Comparison of ENCODE assay signal across 1 cellular context in the genomic region with DNA sequence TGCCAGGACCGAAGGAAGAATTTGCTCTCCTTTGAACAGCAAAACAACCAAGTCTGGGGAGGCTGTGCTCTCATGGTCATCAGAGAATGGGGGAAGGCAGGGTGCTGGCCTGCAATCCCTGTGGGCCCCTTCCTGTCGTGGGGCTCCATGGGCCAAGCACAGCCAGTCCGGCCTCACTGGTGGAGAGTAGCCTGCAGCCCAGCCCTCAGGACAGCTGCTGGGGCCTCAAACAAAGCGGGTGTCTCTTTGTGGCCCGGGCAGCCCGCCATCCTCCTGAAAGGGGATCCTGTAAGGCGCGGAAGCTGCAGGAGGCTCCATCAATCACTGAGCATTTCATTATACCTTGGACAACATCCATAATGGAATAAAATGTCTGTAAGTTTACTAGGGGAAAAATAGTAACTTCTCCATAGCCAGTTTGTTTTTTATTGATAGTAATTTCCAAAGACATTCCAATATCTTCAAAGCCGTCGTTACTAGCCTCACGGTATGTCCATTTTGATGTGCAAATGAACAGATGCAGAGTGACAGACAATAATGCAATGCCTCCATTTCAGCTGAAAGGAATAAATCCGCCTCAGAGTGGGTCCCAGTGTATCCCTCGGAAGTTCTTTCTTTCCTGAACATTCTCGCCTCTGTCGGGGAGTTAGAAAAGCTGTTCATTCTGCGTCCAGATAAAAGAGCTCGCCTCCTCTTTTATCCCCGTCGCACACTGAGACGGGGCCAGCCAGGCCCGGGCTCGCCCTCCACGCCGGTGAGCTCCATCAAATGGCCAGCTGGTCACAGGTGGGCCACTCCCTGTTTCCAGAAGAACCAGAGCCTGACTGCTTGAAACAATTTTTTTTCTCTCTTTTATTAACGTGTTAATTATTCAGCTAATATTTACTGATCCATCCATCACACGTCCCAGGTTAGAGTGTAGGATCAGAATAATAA.
TF ChIP-seq lines count a peak whose summit lies in the region.

No MANE protein-coding gene starts in this region.

TF ChIP-seq in GM23338, 12 proteins besides CTCF, POLR2A, EP300 and RAD21 (continued from another document):
- TF ChIP-seq REST (IDR thresholded peaks at IDR 0.05; ENCODE audit: unreplicated experiment) (no peak), EZH2 (IDR thresholded peaks at IDR 0.05; ENCODE audit: low read depth, unreplicated experiment) (no peak)
